Comparison of ENCODE assay signal across 15 cellular contexts in the genomic region with DNA sequence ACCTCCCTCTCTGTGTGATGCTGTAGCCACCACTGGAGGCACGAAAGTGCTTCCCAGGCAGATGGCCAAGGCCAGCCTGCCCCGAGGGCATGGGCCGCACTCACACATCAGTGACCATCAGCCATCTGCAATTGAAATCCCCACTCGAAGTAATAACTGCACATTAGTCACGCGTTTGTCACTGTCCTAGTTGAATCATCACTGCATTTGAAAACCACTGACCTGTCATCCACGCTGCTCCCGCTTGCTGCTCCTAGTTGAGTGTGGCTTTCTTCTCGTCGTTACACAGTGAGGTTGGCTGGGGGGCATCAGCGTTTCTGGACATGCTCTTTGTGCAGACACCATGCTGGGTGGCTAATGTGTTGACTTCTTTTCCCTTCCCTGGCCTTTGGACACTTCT.
DNase-seq lines count a peak whose midpoint lies in the region; ATAC-seq and TF ChIP-seq lines count a peak whose summit lies in the region.
"Had no signal": no experiment of that assay in that cellular context is flagged by ENCODE, and none has a peak within 500 bp of the region (broad histone marks: within the 10 kb centered on the region; RNA-seq: fewer than 3 reads in every experiment).

No MANE protein-coding gene starts in this region.

- H3K27ac ChIP-seq in SK-N-SH (ENCODE audit: low read depth in 2 of 2, low read length in 1 of 2): peak overlapping the region in 1 of 2 experiments; percentile 12; a peak in 2 of 4 replicates
- H3K27ac ChIP-seq: body of pancreas, SK-N-MC, thoracic aorta had no signal

- no peaks in the 10 kb centered on the region for H3K36me3 Mint-ChIP-seq in natural killer cell
- no peaks in the 10 kb centered on the region for H3K36me3 Mint-ChIP-seq in natural killer cell treated with Interleukin-12 subunit alpha and Interleukin-12 subunit beta and Interleukin-15 and Interleukin-18, amount 100 ng/mL, for 72 hours
- H3K36me3 Mint-ChIP-seq: activated CD8-positive, alpha-beta memory T cell treated with anti-CD3 and anti-CD28 coated beads, Interleukin-2, amount 10 ng/mL, durations not matched to agents 7 days and 5 days; activated naive CD4-positive, alpha-beta T cell treated with anti-CD3 and anti-CD28 coated beads, Interleukin-2, amount 50 U/mL, for 24 hours had no signal

- peaks cover 15 to 17% of the 10 kb centered on the region in 2 donors for H3K4me1 Mint-ChIP-seq in natural killer cell
- peaks cover 0 to 18% of the 10 kb centered on the region in 2 donors for H3K4me1 Mint-ChIP-seq in natural killer cell treated with Interleukin-12 subunit alpha and Interleukin-12 subunit beta and Interleukin-15 and Interleukin-18, amount 100 ng/mL, for 72 hours (ENCODE audit: low read depth in 2 of 2)
- H3K4me1 Mint-ChIP-seq: activated CD8-positive, alpha-beta memory T cell treated with anti-CD3 and anti-CD28 coated beads, Interleukin-2, amount 10 ng/mL, durations not matched to agents 7 days and 5 days; activated naive CD4-positive, alpha-beta T cell treated with anti-CD3 and anti-CD28 coated beads, Interleukin-2, amount 50 U/mL, for 24 hours had no signal

- CTCF ChIA-PET in SK-N-SH (lab: Yijun Ruan, JAX): interaction anchor here (6.2 to 6.6 kb wide), 3 partner anchors 14 to 213 kb away, joined by 86 to 164 read pairs (median 135); no protein-coding TSS in a partner anchor

- H3K27me3 Mint-ChIP-seq in natural killer cell (ENCODE audit: low read depth in 2 of 2): no peaks in the 10 kb centered on the region
- no peaks in the 10 kb centered on the region for H3K27me3 Mint-ChIP-seq in natural killer cell treated with Interleukin-12 subunit alpha and Interleukin-12 subunit beta and Interleukin-15 and Interleukin-18, amount 100 ng/mL, for 72 hours
- H3K27me3 Mint-ChIP-seq: activated CD8-positive, alpha-beta memory T cell treated with anti-CD3 and anti-CD28 coated beads, Interleukin-2, amount 10 ng/mL, durations not matched to agents 7 days and 5 days; activated naive CD4-positive, alpha-beta T cell treated with anti-CD3 and anti-CD28 coated beads, Interleukin-2, amount 50 U/mL, for 24 hours had no signal

- no peaks in the 10 kb centered on the region for H3F3A ChIP-seq in SK-N-SH (replicated peaks; ENCODE audit: insufficient read depth)

- H3K36me3 ChIP-seq in SK-N-SH (replicated peaks in 1 of 2; ENCODE audit: control insufficient read depth in 1 of 2, insufficient read depth in 2 of 2, low read length in 1 of 2): no peaks in the 10 kb centered on the region
- H3K36me3 ChIP-seq: thoracic aorta had no signal

- TF ChIP-seq RAD21 in SK-N-SH (IDR thresholded peaks at IDR 0.05; ENCODE audit: low read length): peak; percentile 33

- TF ChIP-seq CTCF in natural killer cell (IDR thresholded peaks at IDR 0.05) (no peak), SK-N-SH (IDR thresholded peaks at IDR 0.05) (no peak)

- H4K20me1 ChIP-seq in SK-N-SH (ENCODE audit: insufficient read depth): no peaks in the 10 kb centered on the region

- no peak overlapping the region for H3K9ac ChIP-seq in SK-N-SH

- H3K4me3 ChIP-seq in SK-N-SH (ENCODE audit: low read depth in 2 of 2, low read length in 1 of 2): no peak overlapping the region
- H3K4me3 ChIP-seq: body of pancreas, SK-N-MC, thoracic aorta had no signal

- no peaks in the 10 kb centered on the region for H3K79me2 ChIP-seq in SK-N-SH (ENCODE audit: insufficient read depth)

- no peak for ATAC-seq in natural killer cell
- no peak for ATAC-seq in natural killer cell treated with Interleukin-12 subunit alpha and Interleukin-12 subunit beta and Interleukin-15 and Interleukin-18, amount 100 ng/mL, for 72 hours
- ATAC-seq in left lobe of liver: no peak
- ATAC-seq in esophagus mucosa: no peak
- ATAC-seq: activated CD8-positive, alpha-beta memory T cell treated with anti-CD3 and anti-CD28 coated beads, Interleukin-2, amount 10 ng/mL, durations not matched to agents 7 days and 5 days; body of pancreas; HepG2 had no signal

- 25% methylated on average over 11 of the region's 11 CpGs for whole genome bisulfite sequencing in SK-N-SH (ENCODE audit: low lambda C conversion rate)

- H3K4me3 Mint-ChIP-seq in natural killer cell: no peak overlapping the region
- no peak overlapping the region for H3K4me3 Mint-ChIP-seq in natural killer cell treated with Interleukin-12 subunit alpha and Interleukin-12 subunit beta and Interleukin-15 and Interleukin-18, amount 100 ng/mL, for 72 hours
- H3K4me3 Mint-ChIP-seq: activated CD8-positive, alpha-beta memory T cell treated with anti-CD3 and anti-CD28 coated beads, Interleukin-2, amount 10 ng/mL, durations not matched to agents 7 days and 5 days; activated naive CD4-positive, alpha-beta T cell treated with anti-CD3 and anti-CD28 coated beads, Interleukin-2, amount 50 U/mL, for 24 hours had no signal

- H3K27me3 ChIP-seq in SK-N-SH (ENCODE audit: insufficient read depth): no peaks in the 10 kb centered on the region
- H3K27me3 ChIP-seq: body of pancreas had no signal

- no peaks in the 10 kb centered on the region for H3K9me3 Mint-ChIP-seq in natural killer cell
- H3K9me3 Mint-ChIP-seq in natural killer cell treated with Interleukin-12 subunit alpha and Interleukin-12 subunit beta and Interleukin-15 and Interleukin-18, amount 100 ng/mL, for 72 hours: no peaks in the 10 kb centered on the region
- H3K9me3 Mint-ChIP-seq: activated naive CD4-positive, alpha-beta T cell treated with anti-CD3 and anti-CD28 coated beads, Interleukin-2, amount 50 U/mL, for 24 hours had no signal

- POLR2A ChIA-PET in SK-N-SH (lab: Yijun Ruan, JAX): no interaction called here

- DNase-seq in natural killer cell: no peak
- no peak for DNase-seq in natural killer cell treated with Interleukin-12 subunit alpha and Interleukin-12 subunit beta and Interleukin-15 and Interleukin-18, amount 100 ng/mL, for 72 hours (ENCODE audit: low spot score)
- peak; percentile 91 for DNase-seq in SK-N-SH
- peak; percentile 23 for DNase-seq in left lobe of liver (ENCODE audit: low spot score)
- no peak for DNase-seq in UCSD-AML1 (lab: John Stamatoyannopoulos, UW; ENCODE audit: unreplicated experiment)
- no peak for DNase-seq in cerebellar nuclear complex (lab: John Stamatoyannopoulos, UW)
- DNase-seq in activated CD4-positive, CD25-positive, alpha-beta regulatory T cell treated with anti-CD3 and anti-CD28 coated beads, Interleukin-2, amount 50 U/mL, for 72 hours: no peak
- DNase-seq: activated CD8-positive, alpha-beta memory T cell treated with anti-CD3 and anti-CD28 coated beads, Interleukin-2, amount 10 ng/mL, durations not matched to agents 7 days and 5 days; body of pancreas; NCI-H1092 had no signal

- no peaks in the 10 kb centered on the region for H3K9me3 ChIP-seq in SK-N-SH
- H3K9me3 ChIP-seq: body of pancreas, thoracic aorta had no signal

- H2AFZ ChIP-seq in SK-N-SH (ENCODE audit: low read depth): no peak overlapping the region

- TF ChIP-seq EP300 in SK-N-SH (IDR thresholded peaks at IDR 0.05; ENCODE audit: borderline replicate concordance in 1 of 2, low read depth in 1 of 2, low read length in 1 of 2): peak in 1 of 2 experiments; percentile 67; a peak in 2 of 4 replicates

- peak overlapping the region; percentile 56 to 84 for H3K27ac Mint-ChIP-seq in natural killer cell
- H3K27ac Mint-ChIP-seq in natural killer cell treated with Interleukin-12 subunit alpha and Interleukin-12 subunit beta and Interleukin-15 and Interleukin-18, amount 100 ng/mL, for 72 hours: peak overlapping the region in 1 of 2 donors; percentile 56
- H3K27ac Mint-ChIP-seq: activated CD8-positive, alpha-beta memory T cell treated with anti-CD3 and anti-CD28 coated beads, Interleukin-2, amount 10 ng/mL, durations not matched to agents 7 days and 5 days; activated naive CD4-positive, alpha-beta T cell treated with anti-CD3 and anti-CD28 coated beads, Interleukin-2, amount 50 U/mL, for 24 hours had no signal

- H3K9me2 ChIP-seq in SK-N-SH: no peaks in the 10 kb centered on the region

- H3K4me2 ChIP-seq in SK-N-SH: no peak overlapping the region

- peaks cover 0 to 38% of the 10 kb centered on the region in 2 experiments; a peak in 1 of 4 replicates for H3K4me1 ChIP-seq in SK-N-SH (ENCODE audit: control insufficient read depth in 1 of 2, insufficient read depth in 2 of 2, low read depth in 1 of 2, low read length in 1 of 2)
- H3K4me1 ChIP-seq: body of pancreas had no signal

- intact Hi-C loops in natural killer cell (cut with micrococcal nuclease): no loop called here

TF ChIP-seq in SK-N-SH, 30 proteins besides CTCF, POLR2A, EP300 and RAD21:
- TF ChIP-seq CHD2 (IDR thresholded peaks at IDR 0.05; ENCODE audit: low read length, partially characterized antibody) (peak; percentile 31), SMC3 (IDR thresholded peaks at IDR 0.05; ENCODE audit: low read depth, low read length) (no peak), TCF12 (IDR thresholded peaks at IDR 0.05) (no peak), RCOR1 (IDR thresholded peaks at IDR 0.05; ENCODE audit: low read length) (0 out of 2 replicates have a peak, but pooled peaks have one; percentile 50), MXI1 (IDR thresholded peaks at IDR 0.05; ENCODE audit: low read depth, low read length) (peak; percentile 69; the same call in 1 of the 2 replicates), GATA2 (CRISPR knock-in tag; IDR thresholded peaks at IDR 0.05) (peak; percentile 54), FOXJ3 (CRISPR knock-in tag; IDR thresholded peaks at IDR 0.05) (peak; percentile 55; the same call in 1 of the 2 replicates)

Comparison
In these comparisons a context has a peak if more than half of its experiments do, and no peak if none do; other contexts are left out.
1. DNase-seq: peak in SK-N-SH (single experiment) and left lobe of liver (single experiment); none in natural killer cell (single experiment), natural killer cell treated with Interleukin-12 subunit alpha and Interleukin-12 subunit beta and Interleukin-15 and Interleukin-18, amount 100 ng/mL, for 72 hours (single experiment), UCSD-AML1 (single experiment), cerebellar nuclear complex (0 of 2) and activated CD4-positive, CD25-positive, alpha-beta regulatory T cell treated with anti-CD3 and anti-CD28 coated beads, Interleukin-2, amount 50 U/mL, for 72 hours (single experiment).